1 cellular context compared by ENCODE assay signal in genomic region chr6:111949546-111949945, GRCh38.
TF ChIP-seq lines count a peak whose summit lies in the region.

No MANE protein-coding gene starts in this region.

TF ChIP-seq in GM23338, 12 proteins besides CTCF, POLR2A, EP300 and RAD21 (continued from another document):
- peak; percentile 80 for TF ChIP-seq ZNF462 (CRISPR knock-in tag; IDR thresholded peaks at IDR 0.05)
